Comparison of ENCODE assay signal across 1 cellular context in genomic region chr6:20532881-20533280, GRCh38.
TF ChIP-seq lines count a peak whose summit lies in the region.

No MANE protein-coding gene starts in this region.

TF ChIP-seq in GM12878, 131 proteins besides CTCF, POLR2A, EP300 and RAD21 (continued from another document):
- TF ChIP-seq ZNF687 (IDR thresholded peaks at IDR 0.05) = no peak
- no peak for TF ChIP-seq JUNB (IDR thresholded peaks at IDR 0.05)
- no peak for TF ChIP-seq SREBF1 (IDR thresholded peaks at IDR 0.05; ENCODE audit: low read length)
- TF ChIP-seq ZNF24 (IDR thresholded peaks at IDR 0.05) = peak; percentile 87
